31 cellular contexts compared by ENCODE assay signal in the genomic region with DNA sequence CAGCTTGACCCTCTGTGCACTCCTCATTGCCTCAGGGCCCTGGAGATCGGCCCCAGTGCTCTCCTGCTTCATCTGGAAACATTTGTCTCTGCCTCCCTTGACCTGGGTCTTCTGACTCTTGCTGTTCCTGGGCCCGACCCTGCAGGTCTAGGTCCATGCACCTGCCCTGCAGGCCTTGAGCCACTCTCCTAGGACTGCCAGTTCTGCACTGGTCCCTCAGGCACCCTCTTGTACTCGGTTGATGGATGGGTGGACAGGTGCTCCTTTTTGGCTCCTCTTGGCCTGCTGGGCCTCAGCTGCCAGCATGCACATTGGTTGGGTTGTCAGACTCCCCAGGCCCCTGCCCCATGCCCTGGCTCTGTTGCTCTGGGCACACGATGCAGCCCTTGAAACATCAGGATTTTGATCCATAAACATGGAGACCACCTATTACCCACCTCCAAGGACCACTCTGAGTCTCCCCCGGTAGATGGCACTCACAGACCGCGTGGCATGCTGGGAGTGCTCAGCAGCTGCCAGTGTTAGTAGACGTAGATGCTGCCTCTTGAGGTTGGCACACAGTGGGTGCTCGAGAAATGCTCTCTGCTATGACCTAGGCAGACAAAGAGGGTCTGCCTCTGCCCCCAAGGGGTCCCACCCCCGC. TPM values are rescaled to one million over a fixed set of nuclear protein-coding genes. Genes with fewer than 3 reads are reported as not detected.
DNase-seq lines count a peak whose midpoint lies in the region; ATAC-seq and TF ChIP-seq lines count a peak whose summit lies in the region.
"Had no signal": no experiment of that assay in that cellular context is flagged by ENCODE, and none has a peak within 500 bp of the region (broad histone marks: within the 10 kb centered on the region; RNA-seq: fewer than 3 reads in every experiment).

No MANE protein-coding gene starts in this region.

- H3K9ac ChIP-seq in Karpas-422 (ENCODE audit: low read length), result no peak overlapping the region
- H3K9ac ChIP-seq: BLaER1 treated with 17β-estradiol and CSF1 and Interleukin-3, amounts not matched to agents 10 nM and 100 nM had no signal

- H3K79me2 ChIP-seq in Karpas-422 (ENCODE audit: low read length), result no peaks in the 10 kb centered on the region

- no peaks in the 10 kb centered on the region for H3K4me1 ChIP-seq in Karpas-422 (ENCODE audit: low read length)

- no peak overlapping the region for H2AFZ ChIP-seq in Karpas-422 (ENCODE audit: low read length)

- H3K27me3 Mint-ChIP-seq in activated T-helper 17 cell treated with anti-CD3 and anti-CD28 coated beads, Interleukin-2, amount 50 U/mL, for 72 hours, result peaks cover 8% of the 10 kb centered on the region
- H3K27me3 Mint-ChIP-seq in type B pancreatic cell, result peaks cover 40% of the 10 kb centered on the region
- peaks cover 0 to 1% (median 0%) of the 10 kb centered on the region in 3 donors for H3K27me3 Mint-ChIP-seq in CD14-positive monocyte (ENCODE audit: low read depth in 3 of 3)
- H3K27me3 Mint-ChIP-seq: activated CD4-positive, alpha-beta T cell treated with anti-CD3 and anti-CD28 coated beads, Interleukin-2, amount 10 ng/mL, durations not matched to agents 7 days and 5 days; activated naive CD8-positive, alpha-beta T cell treated with anti-CD3 and anti-CD28 coated beads, Interleukin-2, amount 50 U/mL, for 24 hours; naive thymus-derived CD4-positive, alpha-beta T cell had no signal

- H3K9me3 ChIP-seq in AG04450 (ENCODE audit: control insufficient read depth, insufficient read depth, low read length) (peaks cover 5% of the 10 kb centered on the region; the same call in 1 of the 2 replicates), Karpas-422 (ENCODE audit: low read length) (no peaks in the 10 kb centered on the region)
- H3K9me3 ChIP-seq: BLaER1 treated with 17β-estradiol and CSF1 and Interleukin-3, amounts not matched to agents 10 nM and 100 nM; left ventricle myocardium inferior; stomach; tibial artery had no signal

- H3K27ac ChIP-seq in AG04450 (ENCODE audit: low read depth, low read length) (no peak overlapping the region), Karpas-422 (ENCODE audit: low read length) (no peak overlapping the region)
- H3K27ac ChIP-seq: BLaER1 treated with 17β-estradiol and CSF1 and Interleukin-3, amounts not matched to agents 10 nM and 100 nM; left ventricle myocardium inferior; skin epidermis; stomach; tibial artery had no signal

- POLR2A ChIA-PET in AG04450 (lab: Yijun Ruan, JAX), result no interaction called here

- ATAC-seq in activated T-helper 17 cell treated with anti-CD3 and anti-CD28 coated beads, Interleukin-2, amount 50 U/mL, for 72 hours (replicated peaks), result no peak
- ATAC-seq: activated naive CD8-positive, alpha-beta T cell treated with anti-CD3 and anti-CD28 coated beads, Interleukin-2, amount 50 U/mL, for 24 hours; activated T-cell treated with anti-CD3 and anti-CD28 coated beads, Interleukin-2, amount 50 U/mL, for 4 hours; naive thymus-derived CD4-positive, alpha-beta T cell had no signal

- H3K4me3 ChIP-seq in AG04450 (ENCODE audit: low read depth, low read length) (no peak overlapping the region), Karpas-422 (ENCODE audit: low read length) (no peak overlapping the region)
- H3K4me3 ChIP-seq: BLaER1 treated with 17β-estradiol and CSF1 and Interleukin-3, amounts not matched to agents 10 nM and 100 nM; left ventricle myocardium inferior; skin epidermis; stomach; tibial artery had no signal

- H3K27ac Mint-ChIP-seq in activated T-helper 17 cell treated with anti-CD3 and anti-CD28 coated beads, Interleukin-2, amount 50 U/mL, for 72 hours, result peak overlapping the region; percentile 25
- H3K27ac Mint-ChIP-seq in type B pancreatic cell (no peak overlapping the region), CD14-positive monocyte (no peak overlapping the region)
- H3K27ac Mint-ChIP-seq: activated CD4-positive, alpha-beta T cell treated with anti-CD3 and anti-CD28 coated beads, Interleukin-2, amount 10 ng/mL, durations not matched to agents 7 days and 5 days; activated naive CD8-positive, alpha-beta T cell treated with anti-CD3 and anti-CD28 coated beads, Interleukin-2, amount 50 U/mL, for 24 hours; H9; naive thymus-derived CD4-positive, alpha-beta T cell had no signal

- DNase-seq in AG04450 (ENCODE audit: low read depth, low spot score) (no peak), Karpas-422 (peak; percentile 53), myocyte (ENCODE audit: low read depth) (peak; percentile 53), SKM-1 (lab: John Stamatoyannopoulos, UW; ENCODE audit: unreplicated experiment) (no peak), type B pancreatic cell (ENCODE audit: extremely low spot score, unreplicated experiment) (no peak), CD14-positive monocyte (ENCODE audit: low spot score) (no peak)
- no peak for DNase-seq in activated CD4-positive, alpha-beta T cell treated with anti-CD3 and anti-CD28 coated beads for 48 hours
- DNase-seq: activated CD4-positive, alpha-beta T cell treated with anti-CD3 and anti-CD28 coated beads, Interleukin-2, amount 10 ng/mL, durations not matched to agents 7 days and 5 days; activated naive CD8-positive, alpha-beta T cell treated with anti-CD3 and anti-CD28 coated beads, Interleukin-2, amount 50 U/mL, for 24 hours; activated T-cell treated with anti-CD3 and anti-CD28 coated beads, Interleukin-2, amount 50 U/mL, for 4 hours; dermis blood vessel endothelial cell; glutamatergic neuron; H9; IMR-90; islet precursor cell; left ventricle myocardium inferior; naive thymus-derived CD4-positive, alpha-beta T cell; NCI-H1092 treated with DMSO at 0.1 percent for 48 hours; NCI-H2029; NCI-H345; NCI-H774; occipital lobe; stimulated activated CD8-positive, alpha-beta memory T cell treated with anti-CD3 and anti-CD28 coated beads, Interleukin-4, amount 100 ng/mL, for 48 hours; stomach; SW 1271; T1000; tibial artery had no signal

- no peaks in the 10 kb centered on the region for H4K20me1 ChIP-seq in Karpas-422 (ENCODE audit: insufficient read depth, low read depth, low read length)

- no peak overlapping the region for H3K4me3 Mint-ChIP-seq in activated T-helper 17 cell treated with anti-CD3 and anti-CD28 coated beads, Interleukin-2, amount 50 U/mL, for 72 hours
- H3K4me3 Mint-ChIP-seq in type B pancreatic cell (no peak overlapping the region), CD14-positive monocyte (no peak overlapping the region)
- H3K4me3 Mint-ChIP-seq: activated CD4-positive, alpha-beta T cell treated with anti-CD3 and anti-CD28 coated beads, Interleukin-2, amount 10 ng/mL, durations not matched to agents 7 days and 5 days; activated naive CD8-positive, alpha-beta T cell treated with anti-CD3 and anti-CD28 coated beads, Interleukin-2, amount 50 U/mL, for 24 hours; activated T-cell treated with anti-CD3 and anti-CD28 coated beads, Interleukin-2, amount 50 U/mL, for 4 hours; central memory CD8-positive, alpha-beta T cell; H9; naive thymus-derived CD4-positive, alpha-beta T cell had no signal

- H3K27me3 ChIP-seq in AG04450 (ENCODE audit: control insufficient read depth, insufficient read depth, low read length) (peaks cover 17% of the 10 kb centered on the region), Karpas-422 (ENCODE audit: low read length) (no peaks in the 10 kb centered on the region)
- H3K27me3 ChIP-seq: BLaER1 treated with 17β-estradiol and CSF1 and Interleukin-3, amounts not matched to agents 10 nM and 100 nM had no signal

- intact Hi-C loops in CD14-positive monocyte (cut with micrococcal nuclease), result no loop called here

- no peaks in the 10 kb centered on the region for H3K9me3 Mint-ChIP-seq in activated T-helper 17 cell treated with anti-CD3 and anti-CD28 coated beads, Interleukin-2, amount 50 U/mL, for 72 hours
- H3K9me3 Mint-ChIP-seq in type B pancreatic cell (no peaks in the 10 kb centered on the region), CD14-positive monocyte (peaks cover 0 to 15% (median 2%) of the 10 kb centered on the region in 7 donors)
- H3K9me3 Mint-ChIP-seq: activated CD4-positive, alpha-beta T cell treated with anti-CD3 and anti-CD28 coated beads, Interleukin-2, amount 10 ng/mL, durations not matched to agents 7 days and 5 days; activated naive CD8-positive, alpha-beta T cell treated with anti-CD3 and anti-CD28 coated beads, Interleukin-2, amount 50 U/mL, for 24 hours; activated T-cell treated with anti-CD3 and anti-CD28 coated beads, Interleukin-2, amount 50 U/mL, for 4 hours; central memory CD8-positive, alpha-beta T cell; naive thymus-derived CD4-positive, alpha-beta T cell had no signal

- no peaks in the 10 kb centered on the region for H3K9me2 ChIP-seq in Karpas-422 (replicated peaks; ENCODE audit: insufficient read depth, low read length)

- H3K4me1 Mint-ChIP-seq in activated T-helper 17 cell treated with anti-CD3 and anti-CD28 coated beads, Interleukin-2, amount 50 U/mL, for 72 hours, result no peaks in the 10 kb centered on the region
- H3K4me1 Mint-ChIP-seq in type B pancreatic cell (ENCODE audit: unreplicated experiment) (no peaks in the 10 kb centered on the region), CD14-positive monocyte (no peaks in the 10 kb centered on the region)
- H3K4me1 Mint-ChIP-seq: activated CD4-positive, alpha-beta T cell treated with anti-CD3 and anti-CD28 coated beads, Interleukin-2, amount 10 ng/mL, durations not matched to agents 7 days and 5 days; activated naive CD8-positive, alpha-beta T cell treated with anti-CD3 and anti-CD28 coated beads, Interleukin-2, amount 50 U/mL, for 24 hours; central memory CD8-positive, alpha-beta T cell had no signal

- H3K36me3 Mint-ChIP-seq in activated T-helper 17 cell treated with anti-CD3 and anti-CD28 coated beads, Interleukin-2, amount 50 U/mL, for 72 hours (ENCODE audit: low read depth), result no peaks in the 10 kb centered on the region
- H3K36me3 Mint-ChIP-seq in type B pancreatic cell (peaks cover 5% of the 10 kb centered on the region), CD14-positive monocyte (no peaks in the 10 kb centered on the region)
- H3K36me3 Mint-ChIP-seq: naive thymus-derived CD4-positive, alpha-beta T cell had no signal

- no peak overlapping the region for H3K4me2 ChIP-seq in Karpas-422 (ENCODE audit: low read depth, low read length, poor library complexity, severe bottlenecking)
- H3K4me2 ChIP-seq: BLaER1 treated with 17β-estradiol and CSF1 and Interleukin-3, amounts not matched to agents 10 nM and 100 nM had no signal

- CTCF ChIA-PET in AG04450 (lab: Charles Lee), result no interaction called here

- no peaks in the 10 kb centered on the region for H3K36me3 ChIP-seq in Karpas-422 (ENCODE audit: insufficient read depth, low read length)
- H3K36me3 ChIP-seq: tibial artery had no signal

- TF ChIP-seq CTCF in AG04450 (IDR thresholded peaks at IDR 0.05; ENCODE audit: low read depth, low read length), result 0 out of 2 replicates have a peak, but pooled peaks have one; percentile 9
- TF ChIP-seq CTCF in type B pancreatic cell (conservative IDR thresholded peaks at IDR 0.05), result no peak
- no peak for TF ChIP-seq CTCF in CD14-positive monocyte (IDR thresholded peaks at IDR 0.05)

RNA-seq across cellular contexts. Expression of a gene that starts 20.2 kb away (rescaled TPM):
- polyA plus RNA-seq in AG04450 (2011; rRNA removed), result not detected in 2 replicates
- polyA minus RNA-seq in AG04450 (2011; rRNA and poly(A)+ RNA removed), result not detected in 2 replicates
- total RNA-seq in Karpas-422 (2014; rRNA removed; shearing (Covaris generic); ENCODE audit: low replicate concordance), result not detected in 2 replicates
- total RNA-seq in activated T-helper 17 cell treated with anti-CD3 and anti-CD28 coated beads, Interleukin-2, amount 50 U/mL, for 72 hours, result not detected
- total RNA-seq in myocyte, result not detected in 2 replicates
- not detected for polyA plus RNA-seq in myocyte (2012)
- total RNA-seq in type B pancreatic cell (ENCODE audit: low replicate concordance), result 0.19 and 0.22 TPM in 2 replicates
- polyA plus RNA-seq in CD14-positive monocyte, result not detected
- total RNA-seq: activated CD4-positive, alpha-beta T cell treated with anti-CD3 and anti-CD28 coated beads, Interleukin-2, amount 10 ng/mL, durations not matched to agents 7 days and 5 days; activated T-cell treated with anti-CD3 and anti-CD28 coated beads, Interleukin-2, amount 50 U/mL, for 4 hours; IMR-90; naive thymus-derived CD4-positive, alpha-beta T cell; occipital lobe had no signal
- polyA plus RNA-seq: IMR-90; naive thymus-derived CD4-positive, alpha-beta T cell had no signal

RNA-seq across cellular contexts. Expression of a gene that starts 45.2 kb away (rescaled TPM):
- 0.47 and 0.63 TPM in 2 replicates for polyA plus RNA-seq in AG04450 (2011; rRNA removed)
- polyA minus RNA-seq in AG04450 (2011; rRNA and poly(A)+ RNA removed), result 0.28 and 0.35 TPM in 2 replicates
- total RNA-seq in Karpas-422 (2014; rRNA removed; shearing (Covaris generic); ENCODE audit: low replicate concordance), result 0.04 TPM in 1 of 2 replicates, not detected in the other
- under 1 TPM in 1 of 2 donors, not detected in 1; 0.19 TPM for total RNA-seq in activated T-helper 17 cell treated with anti-CD3 and anti-CD28 coated beads, Interleukin-2, amount 50 U/mL, for 72 hours
- 0.32 and 0.47 TPM in 2 replicates for total RNA-seq in myocyte
- 1.0 TPM for polyA plus RNA-seq in myocyte (2012)
- total RNA-seq in type B pancreatic cell (ENCODE audit: low replicate concordance), result 6.8 and 13.1 TPM in 2 replicates
- polyA plus RNA-seq in CD14-positive monocyte, result not detected
- polyA plus RNA-seq: naive thymus-derived CD4-positive, alpha-beta T cell had no signal

Comparison
In these comparisons a context has a peak if more than half of its experiments do, and no peak if none do; other contexts are left out.
1. DNase-seq: peak in Karpas-422 (single experiment) and myocyte (single experiment); none in AG04450 (single experiment), activated CD4-positive, alpha-beta T cell treated with anti-CD3 and anti-CD28 coated beads for 48 hours (single experiment), SKM-1 (single experiment), type B pancreatic cell (single experiment) and CD14-positive monocyte (single experiment).